ENCODE assay signal across 14 cellular contexts in the genomic region with DNA sequence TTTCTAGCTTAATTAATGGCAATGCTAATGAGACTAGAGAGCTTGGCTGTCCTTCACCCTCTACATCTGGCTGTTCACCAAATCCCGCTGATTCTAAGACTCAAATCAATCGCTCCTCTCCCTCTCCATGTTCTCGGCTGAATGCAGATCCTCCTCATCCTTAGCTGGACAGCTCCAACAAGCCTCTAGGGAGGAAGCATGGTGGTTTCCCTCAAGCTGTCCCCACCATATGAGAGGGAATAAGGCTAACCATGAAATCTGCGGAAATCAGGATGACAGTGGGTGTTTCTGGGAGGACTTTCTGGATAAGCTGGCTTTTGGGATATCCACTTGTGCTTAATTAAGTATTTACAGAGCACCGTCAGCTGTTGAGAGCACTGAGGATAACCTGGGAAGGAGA.
"Had no signal": no experiment of that assay in that cellular context is flagged by ENCODE, and none has a peak within 500 bp of the region (broad histone marks: within the 10 kb centered on the region; RNA-seq: fewer than 3 reads in every experiment).

No MANE protein-coding gene starts in this region.

- H3K9me3 ChIP-seq: gastroesophageal sphincter, left ventricle myocardium inferior, stomach had no signal

- H3K4me1 ChIP-seq: gastroesophageal sphincter, left ventricle myocardium inferior, stomach had no signal

- H3K27me3 ChIP-seq: gastroesophageal sphincter, stomach had no signal

- H3K4me3 ChIP-seq: coronary artery, gastroesophageal sphincter, left ventricle myocardium inferior, stomach had no signal

- ATAC-seq: activated CD8-positive, alpha-beta memory T cell treated with anti-CD3 and anti-CD28 coated beads, Interleukin-2, amount 10 ng/mL, durations not matched to agents 7 days and 5 days; gastroesophageal sphincter; natural killer cell had no signal

- H3K27ac ChIP-seq: coronary artery, gastroesophageal sphincter, left ventricle myocardium inferior, stomach had no signal

- H3K36me3 ChIP-seq: gastroesophageal sphincter, left ventricle myocardium inferior had no signal

- DNase-seq: activated CD4-positive, alpha-beta T cell treated with anti-CD3 and anti-CD28 coated beads for 1 hour; activated CD4-positive, alpha-beta T cell treated with anti-CD3 and anti-CD28 coated beads, Interleukin-2, amount 50 U/mL, for 48 hours; activated CD8-positive, alpha-beta memory T cell treated with anti-CD3 and anti-CD28 coated beads, Interleukin-2, amount 10 ng/mL, durations not matched to agents 7 days and 5 days; activated effector memory CD4-positive, alpha-beta T cell treated with Interleukin-2 at 50 U/mL for 16 hours; activated T-cell treated with anti-CD3 and anti-CD28 coated beads, Interleukin-2, amount 50 U/mL, for 24 hours; caudate nucleus; effector CD8-positive, alpha-beta T cell; left ventricle myocardium inferior; natural killer cell; occipital lobe; stimulated activated CD4-positive, alpha-beta T cell treated with anti-CD3 and anti-CD28 coated beads, Interleukin-4, amount 100 ng/mL, for 1 hour; stomach had no signal
